Comparison of ENCODE assay signal across 21 cellular contexts in genomic region chr1:168285419-168285790, GRCh38. TPM values are rescaled to one million over a fixed set of nuclear protein-coding genes. Genes with fewer than 3 reads are reported as not detected.
DNase-seq lines count a peak whose midpoint lies in the region; ATAC-seq and TF ChIP-seq lines count a peak whose summit lies in the region.
"Had no signal": no experiment of that assay in that cellular context is flagged by ENCODE, and none has a peak within 500 bp of the region (broad histone marks: within the 10 kb centered on the region; RNA-seq: fewer than 3 reads in every experiment).

No MANE protein-coding gene starts in this region.

- POLR2A ChIA-PET in HEK293 (lab: Yijun Ruan, JAX): interaction anchor here (0.5 kb wide), 1 partner anchor 789 kb away, joined by 3 read pairs; no protein-coding TSS in a partner anchor
- POLR2A ChIA-PET in PC-9 (lab: Charles Lee; ENCODE audit: unreplicated experiment): no interaction called here

- H3K79me2 ChIP-seq in PC-9 (ENCODE audit: low read depth): no peaks in the 10 kb centered on the region

- H3K4me1 ChIP-seq in HEK293 (ENCODE audit: control insufficient read depth, insufficient read depth, low read length): peaks cover 11% of the 10 kb centered on the region; the same call in 1 of the 2 replicates
- peaks cover 30% of the 10 kb centered on the region for H3K4me1 ChIP-seq in PC-9 (replicated peaks; ENCODE audit: insufficient read depth)
- H3K4me1 ChIP-seq: lower lobe of right lung, right atrium auricular region, tibial artery had no signal

- H3K36me3 ChIP-seq in HEK293 (ENCODE audit: control insufficient read depth in 2 of 2, insufficient read depth in 1 of 2, low read length in 2 of 2) (no peaks in the 10 kb centered on the region), PC-9 (ENCODE audit: low read depth) (no peaks in the 10 kb centered on the region)
- H3K36me3 ChIP-seq: brain microvascular endothelial cell, lower lobe of right lung, right atrium auricular region, tibial artery had no signal

- H3K4me2 ChIP-seq in PC-9: peak overlapping the region; percentile 31

- no TSS peak for BruUV-seq in PC-9 (replicated peaks; lab: Mats Ljungman, UMichigan)

- TF ChIP-seq CTCF in HEK293 (tag by site-specific recombination; IDR thresholded peaks at IDR 0.05) (no peak), PC-9 (conservative IDR thresholded peaks at IDR 0.05) (no peak)

- no peak for ATAC-seq in stimulated activated effector memory CD8-positive, alpha-beta T cell treated with anti-CD3 and anti-CD28 coated beads, Interleukin-12 subunit alpha, Interleukin-12 subunit beta, amount 100 ng/mL, for 72 hours
- ATAC-seq: HepG2; natural killer cell treated with Interleukin-12 subunit alpha and Interleukin-12 subunit beta and Interleukin-15 and Interleukin-18, amount 100 ng/mL, for 72 hours; T-cell had no signal

- H3K36me3 Mint-ChIP-seq in stimulated activated effector memory CD8-positive, alpha-beta T cell treated with anti-CD3 and anti-CD28 coated beads, Interleukin-12 subunit alpha, Interleukin-12 subunit beta, amount 100 ng/mL, for 72 hours: no peaks in the 10 kb centered on the region
- H3K36me3 Mint-ChIP-seq: activated naive CD4-positive, alpha-beta T cell treated with anti-CD3 and anti-CD28 coated beads, Interleukin-2, amount 10 ng/mL, durations not matched to agents 7 days and 5 days; natural killer cell treated with Interleukin-12 subunit alpha and Interleukin-12 subunit beta and Interleukin-15 and Interleukin-18, amount 100 ng/mL, for 72 hours had no signal

- no peak overlapping the region for H3K4me3 ChIP-seq in HEK293 (ENCODE audit: low read depth, low read length)
- no peak overlapping the region for H3K4me3 ChIP-seq in PC-9
- H3K4me3 ChIP-seq: lower lobe of right lung, right atrium auricular region, tibial artery had no signal

- H3K9me3 Mint-ChIP-seq in stimulated activated effector memory CD8-positive, alpha-beta T cell treated with anti-CD3 and anti-CD28 coated beads, Interleukin-12 subunit alpha, Interleukin-12 subunit beta, amount 100 ng/mL, for 72 hours: no peaks in the 10 kb centered on the region
- H3K9me3 Mint-ChIP-seq: activated naive CD4-positive, alpha-beta T cell treated with anti-CD3 and anti-CD28 coated beads, Interleukin-2, amount 10 ng/mL, durations not matched to agents 7 days and 5 days; CD4-positive, CD25-positive, alpha-beta regulatory T cell; natural killer cell treated with Interleukin-12 subunit alpha and Interleukin-12 subunit beta and Interleukin-15 and Interleukin-18, amount 100 ng/mL, for 72 hours; T-cell had no signal

- peaks cover 16% of the 10 kb centered on the region; the same call in 1 of the 2 replicates for H3F3A ChIP-seq in PC-9 (ENCODE audit: insufficient read depth, low read depth)

- H4K20me1 ChIP-seq in PC-9 (ENCODE audit: insufficient read depth): no peaks in the 10 kb centered on the region

- no peaks in the 10 kb centered on the region for H3K9me2 ChIP-seq in PC-9 (ENCODE audit: insufficient read depth)

- CTCF ChIA-PET in HEK293 (lab: Yijun Ruan, JAX) (interaction anchor here (0.6 kb wide), 1 partner anchor 11 kb away, joined by 3 read pairs; no protein-coding TSS in a partner anchor), PC-9 (lab: Charles Lee) (no interaction called here)

- peaks cover 15% of the 10 kb centered on the region for H3K4me1 Mint-ChIP-seq in stimulated activated effector memory CD8-positive, alpha-beta T cell treated with anti-CD3 and anti-CD28 coated beads, Interleukin-12 subunit alpha, Interleukin-12 subunit beta, amount 100 ng/mL, for 72 hours

- no peak overlapping the region for H3K4me3 Mint-ChIP-seq in stimulated activated effector memory CD8-positive, alpha-beta T cell treated with anti-CD3 and anti-CD28 coated beads, Interleukin-12 subunit alpha, Interleukin-12 subunit beta, amount 100 ng/mL, for 72 hours
- H3K4me3 Mint-ChIP-seq: activated naive CD4-positive, alpha-beta T cell treated with anti-CD3 and anti-CD28 coated beads, Interleukin-2, amount 10 ng/mL, durations not matched to agents 7 days and 5 days; CD4-positive, CD25-positive, alpha-beta regulatory T cell; natural killer cell treated with Interleukin-12 subunit alpha and Interleukin-12 subunit beta and Interleukin-15 and Interleukin-18, amount 100 ng/mL, for 72 hours; T-cell had no signal

- peak; percentile 39 for DNase-seq in NCI-H1436 (lab: John Stamatoyannopoulos, UW)
- DNase-seq in NCI-H1436 treated with DMSO at 0.1 percent for 48 hours (lab: John Stamatoyannopoulos, UW): no peak
- peak; percentile 15 to 56 for DNase-seq in PC-9
- DNase-seq in left kidney (ENCODE audit: low read depth, low spot score): peak; percentile 82
- DNase-seq in posterior vena cava (ENCODE audit: low spot score): no peak
- no peak for DNase-seq in stimulated activated effector memory CD8-positive, alpha-beta T cell treated with anti-CD3 and anti-CD28 coated beads, Interleukin-12 subunit alpha, Interleukin-12 subunit beta, amount 100 ng/mL, for 72 hours (ENCODE audit: low spot score in 2 of 2)
- DNase-seq in activated CD4-positive, alpha-beta T cell treated with anti-CD3 and anti-CD28 coated beads for 4 hours: no peak
- DNase-seq: activated CD8-positive, alpha-beta memory T cell treated with anti-CD3 and anti-CD28 coated beads, Interleukin-2, amount 50 U/mL, for 4 hours; activated naive CD4-positive, alpha-beta T cell treated with anti-CD3 and anti-CD28 coated beads, Interleukin-2, amount 10 ng/mL, durations not matched to agents 7 days and 5 days; brain microvascular endothelial cell; CD4-positive, CD25-positive, alpha-beta regulatory T cell; GDM1; lower lobe of right lung; NCI-H1694; stimulated activated CD8-positive, alpha-beta memory T cell treated with anti-CD3 and anti-CD28 coated beads, Interleukin-4, amount 100 ng/mL, for 48 hours; T-cell; tibial artery had no signal

- H2AFZ ChIP-seq in PC-9: no peak overlapping the region

- no peak overlapping the region for H3K27ac ChIP-seq in HEK293 (ENCODE audit: extremely low read depth, low read depth, low read length)
- H3K27ac ChIP-seq in PC-9: no peak overlapping the region
- H3K27ac ChIP-seq: brain microvascular endothelial cell, lower lobe of right lung, right atrium auricular region, tibial artery had no signal

- no peaks in the 10 kb centered on the region for H3K27me3 ChIP-seq in PC-9 (ENCODE audit: insufficient read depth, low read depth)
- H3K27me3 ChIP-seq: brain microvascular endothelial cell, right atrium auricular region, tibial artery had no signal

- H3K9me3 ChIP-seq in HEK293 (ENCODE audit: control insufficient read depth, insufficient read depth, low read depth, low read length) (no peaks in the 10 kb centered on the region), PC-9 (ENCODE audit: insufficient read depth, low read depth) (no peaks in the 10 kb centered on the region)
- H3K9me3 ChIP-seq: lower lobe of right lung, right atrium auricular region, tibial artery had no signal

- H3K27ac Mint-ChIP-seq in stimulated activated effector memory CD8-positive, alpha-beta T cell treated with anti-CD3 and anti-CD28 coated beads, Interleukin-12 subunit alpha, Interleukin-12 subunit beta, amount 100 ng/mL, for 72 hours: no peak overlapping the region
- H3K27ac Mint-ChIP-seq: activated naive CD4-positive, alpha-beta T cell treated with anti-CD3 and anti-CD28 coated beads, Interleukin-2, amount 10 ng/mL, durations not matched to agents 7 days and 5 days; CD4-positive, CD25-positive, alpha-beta regulatory T cell; natural killer cell treated with Interleukin-12 subunit alpha and Interleukin-12 subunit beta and Interleukin-15 and Interleukin-18, amount 100 ng/mL, for 72 hours; T-cell had no signal

- intact Hi-C loops in PC-9 (cut with micrococcal nuclease; ENCODE audit: unreplicated experiment) (no loop called here), posterior vena cava (cut with DNase I) (no loop called here)

TF ChIP-seq in HEK293, 187 proteins besides CTCF, POLR2A, EP300 and RAD21 (continues in another document):
- TF ChIP-seq ZSCAN30 (tag by site-specific recombination; IDR thresholded peaks at IDR 0.05) (0 out of 2 replicates have a peak, but pooled peaks have one; percentile 46), OVOL3 (tag by site-specific recombination; IDR thresholded peaks at IDR 0.05) (no peak), SCRT2 (tag by site-specific recombination; IDR thresholded peaks at IDR 0.05) (peak; percentile 85), OSR2 (tag by site-specific recombination; IDR thresholded peaks at IDR 0.05) (peak; percentile 33; the same call in 1 of the 2 replicates), PRDM1 (tag by site-specific recombination; IDR thresholded peaks at IDR 0.05) (peak; percentile 81), PBX3 (CRISPR knock-in tag; IDR thresholded peaks at IDR 0.05) (no peak), ZNF366 (tag by site-specific recombination; conservative IDR thresholded peaks at IDR 0.05) (0 out of 2 replicates have a peak, but pooled peaks have one; percentile 19)
- TF ChIP-seq, protein P1, sequence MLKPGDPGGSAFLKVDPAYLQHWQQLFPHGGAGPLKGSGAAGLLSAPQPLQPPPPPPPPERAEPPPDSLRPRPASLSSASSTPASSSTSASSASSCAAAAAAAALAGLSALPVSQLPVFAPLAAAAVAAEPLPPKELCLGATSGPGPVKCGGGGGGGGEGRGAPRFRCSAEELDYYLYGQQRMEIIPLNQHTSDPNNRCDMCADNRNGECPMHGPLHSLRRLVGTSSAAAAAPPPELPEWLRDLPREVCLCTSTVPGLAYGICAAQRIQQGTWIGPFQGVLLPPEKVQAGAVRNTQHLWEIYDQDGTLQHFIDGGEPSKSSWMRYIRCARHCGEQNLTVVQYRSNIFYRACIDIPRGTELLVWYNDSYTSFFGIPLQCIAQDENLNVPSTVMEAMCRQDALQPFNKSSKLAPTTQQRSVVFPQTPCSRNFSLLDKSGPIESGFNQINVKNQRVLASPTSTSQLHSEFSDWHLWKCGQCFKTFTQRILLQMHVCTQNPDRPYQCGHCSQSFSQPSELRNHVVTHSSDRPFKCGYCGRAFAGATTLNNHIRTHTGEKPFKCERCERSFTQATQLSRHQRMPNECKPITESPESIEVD (tag by site-specific recombination; IDR thresholded peaks at IDR 0.05): peak; percentile 95

RNA-seq across cellular contexts. Expression of gene TBX19, which starts 4.7 kb away (rescaled TPM):
- total RNA-seq in PC-9 (2021) (1.5 and 2.0 TPM in 2 replicates), posterior vena cava (1 to 10 TPM; 1.2 to 1.8 TPM)

RNA-seq across cellular contexts. Expression of gene SFT2D2, which starts 59.6 kb away (rescaled TPM):
- total RNA-seq in PC-9 (2021): 54.4 and 66.8 TPM in 2 replicates
- total RNA-seq in posterior vena cava: 10 to 100 TPM; 55.3 to 64.6 TPM

Comparison
In these comparisons a context has a peak if more than half of its experiments do, and no peak if none do; other contexts are left out.
1. DNase-seq: peak in NCI-H1436 (single experiment), PC-9 (2 of 2) and left kidney (single experiment); none in NCI-H1436 treated with DMSO at 0.1 percent for 48 hours (single experiment), posterior vena cava (single experiment), stimulated activated effector memory CD8-positive, alpha-beta T cell treated with anti-CD3 and anti-CD28 coated beads, Interleukin-12 subunit alpha, Interleukin-12 subunit beta, amount 100 ng/mL, for 72 hours (0 of 2) and activated CD4-positive, alpha-beta T cell treated with anti-CD3 and anti-CD28 coated beads for 4 hours (0 of 2).